In the genomic region with DNA sequence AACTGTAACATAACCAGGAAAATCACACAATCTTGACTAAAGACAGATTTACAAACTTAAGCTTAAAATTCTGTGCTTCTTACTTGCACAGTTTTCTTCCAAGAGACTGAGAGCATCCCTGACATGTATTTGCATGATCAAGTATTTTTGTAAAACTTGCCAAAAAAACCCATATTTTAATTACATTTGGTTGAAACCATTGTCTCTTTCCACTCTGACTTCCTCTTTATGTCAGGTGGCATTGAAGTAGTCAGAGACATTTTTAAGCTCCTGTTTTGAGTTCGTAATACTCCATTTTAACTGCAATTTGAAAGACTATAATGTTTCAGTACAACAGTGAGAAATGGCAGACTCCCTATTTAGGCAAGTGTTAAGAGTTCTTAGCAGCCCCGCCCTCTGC, we compare ENCODE assay signal across 36 cellular contexts.
"Had no signal": no experiment of that assay in that cellular context is flagged by ENCODE, and none has a peak within 500 bp of the region (broad histone marks: within the 10 kb centered on the region; RNA-seq: fewer than 3 reads in every experiment).

No MANE protein-coding gene starts in this region.

- H3K4me1 ChIP-seq: ascending aorta had no signal

- H3K4me3 ChIP-seq: ascending aorta, cardiac muscle cell had no signal

- H3K36me3 ChIP-seq: ascending aorta, cardiac muscle cell had no signal

- H3K4me1 Mint-ChIP-seq: activated B cell treated with CpG ODN at 0.5 μM for 24 hours; activated CD4-positive, alpha-beta T cell treated with anti-CD3 and anti-CD28 coated beads, Interleukin-2, amount 10 ng/mL, durations not matched to agents 24 days and 14 days; activated CD8-positive, alpha-beta memory T cell treated with anti-CD3 and anti-CD28 coated beads, Interleukin-2, amount 10 ng/mL, durations not matched to agents 7 days and 5 days; activated naive CD4-positive, alpha-beta T cell treated with anti-CD3 and anti-CD28 coated beads, Interleukin-2, amount 10 ng/mL, durations not matched to agents 7 days and 5 days; activated naive CD4-positive, alpha-beta T cell treated with anti-CD3 and anti-CD28 coated beads, Interleukin-2, amount 50 U/mL, for 24 hours; activated naive CD8-positive, alpha-beta T cell treated with anti-CD3 and anti-CD28 coated beads, Interleukin-2, amount 10 ng/mL, durations not matched to agents 7 days and 5 days; activated naive CD8-positive, alpha-beta T cell treated with anti-CD3 and anti-CD28 coated beads, Interleukin-2, amount 50 U/mL, for 24 hours; brain; central memory CD8-positive, alpha-beta T cell had no signal

- FAIRE-seq: TTC549 had no signal

- H3K27me3 Mint-ChIP-seq: activated B cell treated with CpG ODN at 0.5 μM for 24 hours; activated CD4-positive, alpha-beta T cell treated with anti-CD3 and anti-CD28 coated beads, Interleukin-2, amount 10 ng/mL, durations not matched to agents 24 days and 14 days; activated CD8-positive, alpha-beta memory T cell treated with anti-CD3 and anti-CD28 coated beads, Interleukin-2, amount 10 ng/mL, durations not matched to agents 7 days and 5 days; activated CD8-positive, alpha-beta T cell treated with anti-CD3 and anti-CD28 coated beads for 36 hours; activated naive CD4-positive, alpha-beta T cell treated with anti-CD3 and anti-CD28 coated beads, Interleukin-2, amount 10 ng/mL, durations not matched to agents 7 days and 5 days; activated naive CD4-positive, alpha-beta T cell treated with anti-CD3 and anti-CD28 coated beads, Interleukin-2, amount 50 U/mL, for 24 hours; activated naive CD8-positive, alpha-beta T cell treated with anti-CD3 and anti-CD28 coated beads, Interleukin-2, amount 50 U/mL, for 24 hours; central memory CD8-positive, alpha-beta T cell had no signal

- H3K9me3 ChIP-seq: ascending aorta had no signal

- H3K9me3 Mint-ChIP-seq: activated B cell treated with CpG ODN at 0.5 μM for 24 hours; activated CD4-positive, alpha-beta memory T cell treated with anti-CD3 and anti-CD28 coated beads for 36 hours; activated CD4-positive, alpha-beta T cell treated with anti-CD3 and anti-CD28 coated beads, Interleukin-2, amount 10 ng/mL, durations not matched to agents 24 days and 14 days; activated CD8-positive, alpha-beta T cell treated with anti-CD3 and anti-CD28 coated beads for 36 hours; activated naive CD4-positive, alpha-beta T cell treated with anti-CD3 and anti-CD28 coated beads, Interleukin-2, amount 10 ng/mL, durations not matched to agents 7 days and 5 days; activated naive CD4-positive, alpha-beta T cell treated with anti-CD3 and anti-CD28 coated beads, Interleukin-2, amount 50 U/mL, for 24 hours; activated naive CD8-positive, alpha-beta T cell treated with anti-CD3 and anti-CD28 coated beads, Interleukin-2, amount 10 ng/mL, durations not matched to agents 7 days and 5 days; activated naive CD8-positive, alpha-beta T cell treated with anti-CD3 and anti-CD28 coated beads, Interleukin-2, amount 50 U/mL, for 24 hours; activated T-cell treated with anti-CD3 and anti-CD28 coated beads, Interleukin-2, amount 50 U/mL, for 24 hours; activated T-helper 2 cell treated with anti-CD3 and anti-CD28 coated beads, Interferon-gamma antibody, Interleukin-2, Interleukin-4, amounts not matched to agents 10 μg/mL and 5 μg/mL and 100 μg/mL, durations not matched to agents 14 hours and 24 hours and 36 hours; brain; T-helper 1 cell treated with Interleukin-12 subunit alpha and Interleukin-12 subunit beta and Interleukin-4 antibody, amounts not matched to agents 30 μg/mL and 1 μg/mL, for 36 hours; T-helper 2 cell treated with Interferon-gamma antibody and Interleukin-4, amounts not matched to agents 5 μg/mL and 100 μg/mL, for 36 hours had no signal

- ATAC-seq: activated CD8-positive, alpha-beta memory T cell treated with anti-CD3 and anti-CD28 coated beads, Interleukin-2, amount 10 ng/mL, durations not matched to agents 7 days and 5 days; activated CD8-positive, alpha-beta T cell treated with anti-CD3 and anti-CD28 coated beads for 36 hours; activated naive CD8-positive, alpha-beta T cell treated with anti-CD3 and anti-CD28 coated beads, Interleukin-2, amount 50 U/mL, for 24 hours had no signal

- H3K4me3 Mint-ChIP-seq: activated B cell treated with CpG ODN at 0.5 μM for 24 hours; activated CD4-positive, alpha-beta memory T cell treated with anti-CD3 and anti-CD28 coated beads for 36 hours; activated CD4-positive, alpha-beta T cell treated with anti-CD3 and anti-CD28 coated beads, Interleukin-2, amount 10 ng/mL, durations not matched to agents 24 days and 14 days; activated CD8-positive, alpha-beta memory T cell treated with anti-CD3 and anti-CD28 coated beads, Interleukin-2, amount 10 ng/mL, durations not matched to agents 7 days and 5 days; activated CD8-positive, alpha-beta T cell treated with anti-CD3 and anti-CD28 coated beads for 36 hours; activated naive CD4-positive, alpha-beta T cell treated with anti-CD3 and anti-CD28 coated beads, Interleukin-2, amount 10 ng/mL, durations not matched to agents 7 days and 5 days; activated naive CD4-positive, alpha-beta T cell treated with anti-CD3 and anti-CD28 coated beads, Interleukin-2, amount 50 U/mL, for 24 hours; activated naive CD8-positive, alpha-beta T cell; activated naive CD8-positive, alpha-beta T cell treated with anti-CD3 and anti-CD28 coated beads, Interleukin-2, amount 10 ng/mL, durations not matched to agents 7 days and 5 days; activated naive CD8-positive, alpha-beta T cell treated with anti-CD3 and anti-CD28 coated beads, Interleukin-2, amount 50 U/mL, for 24 hours; activated T-cell treated with anti-CD3 and anti-CD28 coated beads, Interleukin-2, amount 50 U/mL, for 24 hours; brain; central memory CD8-positive, alpha-beta T cell; T-helper 1 cell treated with Interleukin-12 subunit alpha and Interleukin-12 subunit beta and Interleukin-4 antibody, amounts not matched to agents 30 μg/mL and 1 μg/mL, for 36 hours; T-helper 2 cell treated with Interferon-gamma antibody and Interleukin-4, amounts not matched to agents 5 μg/mL and 100 μg/mL, for 36 hours had no signal

- H3K27me3 ChIP-seq: ascending aorta, cardiac muscle cell had no signal

- H3K27ac ChIP-seq: ascending aorta, cardiac muscle cell, VCaP had no signal

- H3K27ac Mint-ChIP-seq: activated B cell treated with CpG ODN at 0.5 μM for 24 hours; activated CD4-positive, alpha-beta memory T cell treated with anti-CD3 and anti-CD28 coated beads for 36 hours; activated CD4-positive, alpha-beta T cell treated with anti-CD3 and anti-CD28 coated beads, Interleukin-2, amount 10 ng/mL, durations not matched to agents 24 days and 14 days; activated CD8-positive, alpha-beta memory T cell treated with anti-CD3 and anti-CD28 coated beads, Interleukin-2, amount 10 ng/mL, durations not matched to agents 7 days and 5 days; activated CD8-positive, alpha-beta T cell treated with anti-CD3 and anti-CD28 coated beads for 36 hours; activated naive CD4-positive, alpha-beta T cell treated with anti-CD3 and anti-CD28 coated beads, Interleukin-2, amount 10 ng/mL, durations not matched to agents 7 days and 5 days; activated naive CD4-positive, alpha-beta T cell treated with anti-CD3 and anti-CD28 coated beads, Interleukin-2, amount 50 U/mL, for 24 hours; activated naive CD8-positive, alpha-beta T cell; activated naive CD8-positive, alpha-beta T cell treated with anti-CD3 and anti-CD28 coated beads, Interleukin-2, amount 10 ng/mL, durations not matched to agents 7 days and 5 days; activated naive CD8-positive, alpha-beta T cell treated with anti-CD3 and anti-CD28 coated beads, Interleukin-2, amount 50 U/mL, for 24 hours; activated T-cell treated with anti-CD3 and anti-CD28 coated beads, Interleukin-2, amount 50 U/mL, for 24 hours; activated T-helper 2 cell treated with anti-CD3 and anti-CD28 coated beads, Interferon-gamma antibody, Interleukin-2, Interleukin-4, amounts not matched to agents 10 μg/mL and 5 μg/mL and 100 μg/mL, durations not matched to agents 14 hours and 24 hours and 36 hours; brain; T-helper 1 cell treated with Interleukin-12 subunit alpha and Interleukin-12 subunit beta and Interleukin-4 antibody, amounts not matched to agents 30 μg/mL and 1 μg/mL, for 36 hours; T-helper 2 cell treated with Interferon-gamma antibody and Interleukin-4, amounts not matched to agents 5 μg/mL and 100 μg/mL, for 36 hours had no signal

- H3K36me3 Mint-ChIP-seq: activated CD4-positive, alpha-beta memory T cell treated with anti-CD3 and anti-CD28 coated beads for 36 hours; activated CD8-positive, alpha-beta memory T cell treated with anti-CD3 and anti-CD28 coated beads, Interleukin-2, amount 10 ng/mL, durations not matched to agents 7 days and 5 days; activated naive CD4-positive, alpha-beta T cell treated with anti-CD3 and anti-CD28 coated beads, Interleukin-2, amount 10 ng/mL, durations not matched to agents 7 days and 5 days; activated naive CD4-positive, alpha-beta T cell treated with anti-CD3 and anti-CD28 coated beads, Interleukin-2, amount 50 U/mL, for 24 hours; activated naive CD8-positive, alpha-beta T cell; activated naive CD8-positive, alpha-beta T cell treated with anti-CD3 and anti-CD28 coated beads, Interleukin-2, amount 10 ng/mL, durations not matched to agents 7 days and 5 days; brain had no signal

- DNase-seq: activated B cell treated with CpG ODN at 0.5 μM for 24 hours; activated CD4-positive, alpha-beta memory T cell treated with anti-CD3 and anti-CD28 coated beads for 36 hours; activated CD4-positive, alpha-beta T cell treated with anti-CD3 and anti-CD28 coated beads for 4 hours; activated CD4-positive, alpha-beta T cell treated with anti-CD3 and anti-CD28 coated beads, Interleukin-2, amount 10 ng/mL, durations not matched to agents 24 days and 14 days; activated CD4-positive, alpha-beta T cell treated with anti-CD3 and anti-CD28 coated beads, Interleukin-2, amount 50 U/mL, for 1 hour; activated CD4-positive, alpha-beta T cell treated with anti-CD3 and anti-CD28 coated beads, Interleukin-2, amount 50 U/mL, for 4 hours; activated CD4-positive, CD25-positive, alpha-beta regulatory T cell treated with anti-CD3 and anti-CD28 coated beads, Interleukin-2, amount 50 U/mL, for 72 hours; activated CD8-positive, alpha-beta memory T cell treated with anti-CD3 and anti-CD28 coated beads for 24 hours; activated CD8-positive, alpha-beta memory T cell treated with anti-CD3 and anti-CD28 coated beads, Interleukin-2, amount 10 ng/mL, durations not matched to agents 7 days and 5 days; activated CD8-positive, alpha-beta memory T cell treated with anti-CD3 and anti-CD28 coated beads, Interleukin-2, amount 50 U/mL, for 48 hours; activated CD8-positive, alpha-beta T cell treated with anti-CD3 and anti-CD28 coated beads for 36 hours; activated effector memory CD4-positive, alpha-beta T cell treated with Interleukin-2 at 50 U/mL for 16 hours; activated gamma-delta T cell; activated naive CD4-positive, alpha-beta T cell treated with anti-CD3 and anti-CD28 coated beads, Interleukin-2, amount 10 ng/mL, durations not matched to agents 7 days and 5 days; activated naive CD4-positive, alpha-beta T cell treated with Interleukin-2 at 50 U/mL for 16 hours; activated naive CD8-positive, alpha-beta T cell treated with anti-CD3 and anti-CD28 coated beads, Interleukin-2, amount 10 ng/mL, durations not matched to agents 7 days and 5 days; activated naive CD8-positive, alpha-beta T cell treated with anti-CD3 and anti-CD28 coated beads, Interleukin-2, amount 50 U/mL, for 24 hours; activated T-cell treated with anti-CD3 and anti-CD28 coated beads, Interleukin-2, amount 50 U/mL, for 24 hours; activated T-cell treated with anti-CD3 and anti-CD28 coated beads, Interleukin-2, amount 50 U/mL, for 48 hours; amygdala; anterior cingulate cortex; caudate nucleus; cerebellar nuclear complex; T-helper 2 cell; T-helper 9 cell had no signal
